In the genomic region with DNA sequence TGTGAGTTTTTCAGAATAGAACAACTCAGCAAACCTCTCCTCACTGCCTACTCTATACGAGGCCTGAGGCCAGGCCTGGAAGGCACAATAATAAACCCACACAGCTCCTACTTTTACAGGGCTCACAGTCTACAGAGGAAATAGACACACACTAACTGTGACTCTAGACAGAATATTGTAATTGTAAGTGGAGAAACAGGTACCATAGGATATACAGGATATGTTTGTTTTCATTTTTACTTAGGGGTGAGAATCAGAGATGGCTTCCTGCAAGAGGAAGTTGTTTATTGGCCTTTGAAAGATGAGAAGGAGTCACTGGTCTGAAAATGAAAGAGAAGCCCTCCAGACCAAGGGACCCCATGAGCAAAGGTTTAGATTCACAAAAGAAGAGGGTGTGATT, we compare ENCODE assay signal across 1 cellular context.
TF ChIP-seq lines count a peak whose summit lies in the region.

No MANE protein-coding gene starts in this region.

TF ChIP-seq in endothelial cell of umbilical vein, 7 proteins besides CTCF, POLR2A, EP300 and RAD21 (continued from another document):
- TF ChIP-seq JUN (IDR thresholded peaks at IDR 0.05; ENCODE audit: borderline replicate concordance, insufficient read depth, insufficient read length, low read depth): no peak
- TF ChIP-seq MYC (IDR thresholded peaks at IDR 0.05; ENCODE audit: low read depth, low read length): no peak
- no peak for TF ChIP-seq GATA2 (IDR thresholded peaks at IDR 0.05; ENCODE audit: insufficient read depth, insufficient read length, low read depth, low read length)
TF ChIP-seq in endothelial cell of umbilical vein: peak in this region for 0.
